8 cellular contexts compared by ENCODE assay signal in the genomic region with DNA sequence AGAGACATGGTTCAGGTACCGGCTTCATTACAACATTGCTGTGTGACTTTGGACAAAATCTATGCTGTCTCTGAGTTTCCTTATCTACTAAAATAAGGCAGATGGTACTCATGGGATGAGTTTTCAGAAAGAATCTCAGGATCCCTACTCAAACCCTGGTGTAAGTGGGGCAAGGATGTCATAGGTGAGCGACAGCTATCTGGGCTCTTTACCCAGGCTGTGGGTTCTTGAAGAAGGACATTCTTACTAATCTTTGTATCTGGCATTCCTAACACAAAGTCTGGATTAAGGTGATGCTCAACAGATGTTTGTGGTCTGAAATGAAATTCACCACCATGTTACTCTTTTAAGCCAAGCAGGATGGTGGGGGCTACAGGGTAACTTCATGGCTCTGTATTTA. TPM values are rescaled to one million over a fixed set of nuclear protein-coding genes. Genes with fewer than 3 reads are reported as not detected.
"Had no signal": no experiment of that assay in that cellular context is flagged by ENCODE, and none has a peak within 500 bp of the region (broad histone marks: within the 10 kb centered on the region; RNA-seq: fewer than 3 reads in every experiment).

No MANE protein-coding gene starts in this region.

RNA-seq across cellular contexts. Expression of a gene that starts 6.4 kb away (rescaled TPM):
- total RNA-seq: LHCN-M2, MCF 10A, NCI-H460, PC-3, Peyer's patch, SJSA1 had no signal

RNA-seq across cellular contexts. Expression of a gene that starts 18.0 kb away (rescaled TPM):
- total RNA-seq: LHCN-M2, MCF 10A, NCI-H460, PC-3, Peyer's patch, Right ventricle myocardium superior, SJSA1 had no signal
- polyA plus RNA-seq: SK-N-SH had no signal

RNA-seq across cellular contexts. Expression of a gene that starts 42.7 kb away (rescaled TPM):
- total RNA-seq: NCI-H460, PC-3 had no signal

RNA-seq across cellular contexts. Expression of a gene that starts 49.5 kb away (rescaled TPM):
- total RNA-seq: MCF 10A, NCI-H460 had no signal
